Comparison of ENCODE assay signal across 33 cellular contexts in genomic region chr3:30530084-30530483, GRCh38.
"Had no signal": no experiment of that assay in that cellular context is flagged by ENCODE, and none has a peak within 500 bp of the region (broad histone marks: within the 10 kb centered on the region; RNA-seq: fewer than 3 reads in every experiment).

No MANE protein-coding gene starts in this region.

- H3K4me1 ChIP-seq: adrenal gland, body of pancreas had no signal

- H3K36me3 ChIP-seq: adrenal gland, brain microvascular endothelial cell, cardiac muscle cell had no signal

- H3K4me3 ChIP-seq: adrenal gland, body of pancreas, cardiac muscle cell had no signal

- FAIRE-seq: bronchial epithelial cell, TTC549 had no signal

- H3K27me3 ChIP-seq: adrenal gland, body of pancreas, brain microvascular endothelial cell, cardiac muscle cell had no signal

- ATAC-seq: activated CD8-positive, alpha-beta T cell treated with anti-CD3 and anti-CD28 coated beads for 36 hours; activated naive CD4-positive, alpha-beta T cell treated with anti-CD3 and anti-CD28 coated beads, Interleukin-2, amount 50 U/mL, for 72 hours; activated T-cell treated with anti-CD3 and anti-CD28 coated beads, Interleukin-2, amount 50 U/mL, for 4 hours; activated T-cell treated with anti-CD3 and anti-CD28 coated beads, Interleukin-2, amount 50 U/mL, for 72 hours; activated T-helper 17 cell treated with anti-CD3 and anti-CD28 coated beads, Interleukin-2, amount 50 U/mL, for 72 hours; body of pancreas; T-helper 17 cell had no signal

- H3K27ac ChIP-seq: adrenal gland, body of pancreas, brain microvascular endothelial cell, cardiac muscle cell, VCaP had no signal

- DNase-seq: activated B cell treated with CpG ODN at 0.5 μM for 24 hours; activated CD4-positive, alpha-beta memory T cell treated with anti-CD3 and anti-CD28 coated beads for 36 hours; activated CD4-positive, alpha-beta T cell treated with anti-CD3 and anti-CD28 coated beads for 4 hours; activated CD4-positive, alpha-beta T cell treated with anti-CD3 and anti-CD28 coated beads, Interleukin-2, amount 10 ng/mL, durations not matched to agents 24 days and 14 days; activated CD4-positive, alpha-beta T cell treated with anti-CD3 and anti-CD28 coated beads, Interleukin-2, amount 50 U/mL, for 1 hour; activated CD4-positive, alpha-beta T cell treated with anti-CD3 and anti-CD28 coated beads, Interleukin-2, amount 50 U/mL, for 4 hours; activated CD4-positive, CD25-positive, alpha-beta regulatory T cell treated with anti-CD3 and anti-CD28 coated beads, Interleukin-2, amount 50 U/mL, for 72 hours; activated CD8-positive, alpha-beta memory T cell treated with anti-CD3 and anti-CD28 coated beads, Interleukin-2, amount 50 U/mL, for 4 hours; activated CD8-positive, alpha-beta T cell treated with anti-CD3 and anti-CD28 coated beads for 36 hours; activated effector memory CD4-positive, alpha-beta T cell treated with anti-CD3 and anti-CD28 coated beads, Interleukin-2, amount 50 U/mL, for 16 hours; activated gamma-delta T cell treated with Interleukin-2 at 50 U/mL for 16 hours; activated naive CD4-positive, alpha-beta T cell; activated naive CD4-positive, alpha-beta T cell treated with anti-CD3 and anti-CD28 coated beads for 36 hours; activated naive CD4-positive, alpha-beta T cell treated with anti-CD3 and anti-CD28 coated beads, Interleukin-2, amount 50 U/mL, for 16 hours; activated naive CD8-positive, alpha-beta T cell treated with anti-CD3 and anti-CD28 coated beads for 36 hours; activated T-cell treated with anti-CD3 and anti-CD28 coated beads for 4 hours; activated T-cell treated with anti-CD3 and anti-CD28 coated beads, Interleukin-2, amount 50 U/mL, for 1 hour; activated T-cell treated with anti-CD3 and anti-CD28 coated beads, Interleukin-2, amount 50 U/mL, for 4 hours; activated T-cell treated with anti-CD3 and anti-CD28 coated beads, Interleukin-2, amount 50 U/mL, for 72 hours; adrenal gland; amniotic stem cell; aorta; body of pancreas; brain microvascular endothelial cell; caudate nucleus; cerebellar nuclear complex; T-helper 17 cell had no signal

- H3K9me3 ChIP-seq: adrenal gland, body of pancreas had no signal
